In the genomic region with DNA sequence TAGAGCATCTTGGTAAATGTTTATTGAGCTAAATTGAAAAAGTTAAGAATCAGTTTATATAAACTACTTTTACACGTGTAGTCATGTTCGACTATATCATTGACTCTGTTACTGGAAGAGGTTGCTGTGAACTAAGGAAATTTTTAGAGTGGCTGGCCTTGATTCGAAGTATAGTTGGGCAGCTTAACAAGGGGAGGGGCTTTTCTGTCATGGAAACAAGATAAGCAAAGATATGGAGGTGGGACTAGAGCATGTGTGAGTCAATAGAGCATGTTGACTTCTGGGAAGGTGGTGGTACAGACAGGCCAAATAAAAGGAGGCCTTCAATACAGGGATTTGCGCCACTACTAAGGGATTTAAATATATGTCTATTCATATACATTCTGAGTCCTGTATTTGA, we compare ENCODE assay signal across 14 cellular contexts. TPM values are rescaled to one million over a fixed set of nuclear protein-coding genes. Genes with fewer than 3 reads are reported as not detected.
A peak's percentile ranks its signal among the peaks of the same experiment; 100 is the strongest.
DNase-seq lines count a peak whose midpoint lies in the region; ATAC-seq and TF ChIP-seq lines count a peak whose summit lies in the region.
"Had no signal": no experiment of that assay in that cellular context is flagged by ENCODE, and none has a peak within 500 bp of the region (broad histone marks: within the 10 kb centered on the region; RNA-seq: fewer than 3 reads in every experiment).

No MANE protein-coding gene starts in this region.

- intact Hi-C loops in heart right ventricle (cut with DNase I): no loop called here

- no peaks in the 10 kb centered on the region for H3K27me3 Mint-ChIP-seq in activated naive CD8-positive, alpha-beta T cell treated with anti-CD3 and anti-CD28 coated beads, Interleukin-2, amount 10 ng/mL, durations not matched to agents 7 days and 5 days

- H3K36me3 Mint-ChIP-seq in activated naive CD8-positive, alpha-beta T cell treated with anti-CD3 and anti-CD28 coated beads, Interleukin-2, amount 10 ng/mL, durations not matched to agents 7 days and 5 days: peaks cover 26% of the 10 kb centered on the region

- peak; percentile 73 for DNase-seq in HuH-7 (ENCODE audit: low spot score)
- no peak for DNase-seq in activated naive CD8-positive, alpha-beta T cell treated with anti-CD3 and anti-CD28 coated beads, Interleukin-2, amount 10 ng/mL, durations not matched to agents 7 days and 5 days
- DNase-seq in heart right ventricle: peak in 1 of 2 donors; percentile 30
- DNase-seq in stimulated activated CD4-positive, alpha-beta T cell treated with anti-CD3 and anti-CD28 coated beads, Interleukin-4, amount 100 ng/mL, for 24 hours: no peak
- DNase-seq in cerebellar cortex (ENCODE audit: low spot score): no peak
- DNase-seq: activated CD8-positive, alpha-beta memory T cell treated with anti-CD3 and anti-CD28 coated beads for 24 hours; amniotic stem cell; COR-L47; KG1; NCI-H2081 treated with DMSO at 0.1 percent for 48 hours; stimulated activated naive CD4-positive, alpha-beta T cell treated with Interleukin-2 at 50 U/mL for 16 hours; T-helper 2 cell had no signal

- H3K27me3 ChIP-seq in heart right ventricle (no peaks in the 10 kb centered on the region), parathyroid adenoma (ENCODE audit: control insufficient read depth, insufficient read depth, low read length) (no peaks in the 10 kb centered on the region)

- H2AFZ ChIP-seq in parathyroid adenoma: no peak overlapping the region

- H3K27ac Mint-ChIP-seq in activated naive CD8-positive, alpha-beta T cell treated with anti-CD3 and anti-CD28 coated beads, Interleukin-2, amount 10 ng/mL, durations not matched to agents 7 days and 5 days: peak overlapping the region; percentile 3

- H3K27ac ChIP-seq in heart right ventricle (peak overlapping the region in 7 of 10 donors; percentile 10 to 74 (median 54)), parathyroid adenoma (no peak overlapping the region)

- TF ChIP-seq CTCF in heart right ventricle (IDR thresholded peaks at IDR 0.05) (no peak), parathyroid adenoma (IDR thresholded peaks at IDR 0.05) (no peak)

- no peak overlapping the region for H3K4me3 ChIP-seq in heart right ventricle
- no peak overlapping the region for H3K4me3 ChIP-seq in parathyroid adenoma (ENCODE audit: low read depth, low read length)

- no peak for ATAC-seq in activated naive CD8-positive, alpha-beta T cell treated with anti-CD3 and anti-CD28 coated beads, Interleukin-2, amount 10 ng/mL, durations not matched to agents 7 days and 5 days (ENCODE audit: low read depth)
- peak; percentile 59 to 95 (median 82) for ATAC-seq in heart right ventricle
- no peak for ATAC-seq in GM21515 (IDR thresholded peaks at IDR 0.05; ENCODE audit: unreplicated experiment)

- peaks cover 37% of the 10 kb centered on the region for H3K4me1 Mint-ChIP-seq in activated naive CD8-positive, alpha-beta T cell treated with anti-CD3 and anti-CD28 coated beads, Interleukin-2, amount 10 ng/mL, durations not matched to agents 7 days and 5 days

- 30 to 35% methylated on average over 4 of the region's 4 CpGs for WGBS in heart right ventricle, 2 donors

- H3K4me1 ChIP-seq in heart right ventricle: peaks cover 4 to 75% (median 55%) of the 10 kb centered on the region in 9 donors
- H3K4me1 ChIP-seq in parathyroid adenoma: peaks cover 15% of the 10 kb centered on the region

- H3K4me3 Mint-ChIP-seq in activated naive CD8-positive, alpha-beta T cell treated with anti-CD3 and anti-CD28 coated beads, Interleukin-2, amount 10 ng/mL, durations not matched to agents 7 days and 5 days: no peak overlapping the region

- POLR2A ChIA-PET in activated naive CD8-positive, alpha-beta T cell treated with anti-CD3 and anti-CD28 coated beads, Interleukin-2, amount 10 ng/mL, durations not matched to agents 7 days and 5 days (lab: Charles Lee): no interaction called here

- H3K4me2 ChIP-seq in parathyroid adenoma (ENCODE audit: low read length): peak overlapping the region; percentile 33

- H3K79me2 ChIP-seq in parathyroid adenoma: peaks cover 64% of the 10 kb centered on the region

- no peaks in the 10 kb centered on the region for H3K9me3 Mint-ChIP-seq in activated naive CD8-positive, alpha-beta T cell treated with anti-CD3 and anti-CD28 coated beads, Interleukin-2, amount 10 ng/mL, durations not matched to agents 7 days and 5 days

- H3K9me3 ChIP-seq in heart right ventricle (no peaks in the 10 kb centered on the region), parathyroid adenoma (ENCODE audit: control insufficient read depth, low read length) (no peaks in the 10 kb centered on the region)

- no peak overlapping the region for H3K9ac ChIP-seq in parathyroid adenoma

- H3K36me3 ChIP-seq in heart right ventricle: peaks cover 0 to 69% (median 36%) of the 10 kb centered on the region in 9 donors
- H3K36me3 ChIP-seq in parathyroid adenoma (ENCODE audit: control insufficient read depth, insufficient read depth, low read length): no peaks in the 10 kb centered on the region

RNA-seq across cellular contexts. Expression of gene ATP5F1C, which starts 7.6 kb away (rescaled TPM):
- 100 to 1,000 TPM; 268 to 273 TPM for total RNA-seq in activated naive CD8-positive, alpha-beta T cell treated with anti-CD3 and anti-CD28 coated beads, Interleukin-2, amount 10 ng/mL, durations not matched to agents 7 days and 5 days
- total RNA-seq in heart right ventricle: 100 to 1,000 TPM; 565 to 909 (median 770) TPM
- polyA plus RNA-seq in heart right ventricle: 1,000 to 10,000 TPM in 1 of 2 donors, 100 to 1,000 TPM in 1; 561 to 1,131 TPM

RNA-seq across cellular contexts. Expression of gene KIN, which starts 7.8 kb away (rescaled TPM):
- 10 to 100 TPM; 13.8 to 16.6 TPM for total RNA-seq in activated naive CD8-positive, alpha-beta T cell treated with anti-CD3 and anti-CD28 coated beads, Interleukin-2, amount 10 ng/mL, durations not matched to agents 7 days and 5 days
- total RNA-seq in heart right ventricle: 1 to 10 TPM; 5.4 to 8.5 (median 6.9) TPM
- 10 to 100 TPM in 1 of 2 donors, 1 to 10 TPM in 1; 7.1 to 13.3 TPM for polyA plus RNA-seq in heart right ventricle

RNA-seq across cellular contexts. Expression of gene TAF3, which starts 22.7 kb away (rescaled TPM):
- 10 to 100 TPM; 16.2 to 16.8 TPM for total RNA-seq in activated naive CD8-positive, alpha-beta T cell treated with anti-CD3 and anti-CD28 coated beads, Interleukin-2, amount 10 ng/mL, durations not matched to agents 7 days and 5 days
- 10 to 100 TPM in 8 of 10 donors, 1 to 10 TPM in 2; 9.9 to 14.9 (median 11.2) TPM for total RNA-seq in heart right ventricle
- polyA plus RNA-seq in heart right ventricle: 1 to 10 TPM; 3.6 to 6.4 TPM

Comparison
In these comparisons a context has a peak if more than half of its experiments do, and no peak if none do; other contexts are left out.
1. ATAC-seq: peak in heart right ventricle (8 of 8); none in activated naive CD8-positive, alpha-beta T cell treated with anti-CD3 and anti-CD28 coated beads, Interleukin-2, amount 10 ng/mL, durations not matched to agents 7 days and 5 days (single experiment) and GM21515 (single experiment).